ENCODE assay signal across 8 cellular contexts in the genomic region with DNA sequence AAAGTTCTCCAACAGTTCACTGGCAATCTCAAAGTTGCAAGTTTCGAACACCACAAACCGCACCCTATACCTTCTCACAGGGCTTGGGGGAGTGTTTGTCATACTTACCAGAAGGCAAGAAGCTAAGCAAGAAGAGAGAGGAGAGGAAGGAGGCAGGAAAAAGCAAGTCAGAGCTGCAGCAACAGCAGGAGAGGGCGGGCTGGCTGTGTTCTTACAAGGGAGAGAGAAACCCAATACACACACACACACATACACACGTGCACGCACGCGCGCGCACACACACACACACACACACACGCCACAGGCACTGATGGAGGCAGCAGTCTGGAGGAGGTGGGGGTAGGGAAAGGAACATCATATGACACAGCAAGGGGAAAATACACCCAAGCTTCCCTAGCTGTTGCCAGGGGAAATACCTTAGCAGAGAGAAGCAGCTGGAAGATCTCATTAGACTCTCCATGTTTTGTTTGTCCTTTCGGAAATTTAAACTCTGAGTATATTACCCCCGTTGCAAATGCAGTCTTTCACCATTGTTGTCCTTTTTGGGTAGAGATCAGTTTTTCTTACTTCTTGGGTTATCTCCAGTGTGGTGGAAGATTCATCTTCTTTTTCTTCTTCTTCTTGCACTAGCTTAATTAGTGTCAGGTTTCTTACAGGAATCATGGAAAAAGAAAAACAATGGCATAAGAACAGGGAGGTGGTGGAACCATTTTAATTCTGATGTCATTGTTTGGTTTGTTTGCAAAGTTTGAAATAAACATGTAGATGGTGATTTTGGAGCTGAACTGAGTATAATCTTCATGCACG. TPM values are rescaled to one million over a fixed set of nuclear protein-coding genes. Genes with fewer than 3 reads are reported as not detected.
DNase-seq lines count a peak whose midpoint lies in the region; ATAC-seq and TF ChIP-seq lines count a peak whose summit lies in the region.

A gene (minus strand): TSS at position 186 of the 807 bp plus-strand sequence. CDS start 3,099 bp downstream, outside the sequence.

- peak within 1 kb of the TSS; percentile 91 for H3K4me3 Mint-ChIP-seq in activated naive CD8-positive, alpha-beta T cell treated with anti-CD3 and anti-CD28 coated beads, Interleukin-2, amount 10 ng/mL, durations not matched to agents 7 days and 5 days

- H3K36me3 ChIP-seq in BLaER1: peaks cover 18% of the 10 kb centered on the region
- H3K36me3 ChIP-seq in smooth muscle cell (ENCODE audit: low read depth): no peaks in the 10 kb centered on the region

- POLR2A ChIA-PET in activated naive CD8-positive, alpha-beta T cell treated with anti-CD3 and anti-CD28 coated beads, Interleukin-2, amount 10 ng/mL, durations not matched to agents 7 days and 5 days (lab: Charles Lee): interaction anchor here (0.5 to 3.2 kb wide), 13 partner anchors 9 to 167 kb away, joined by 3 to 41 read pairs (median 5); a partner anchor contains a TSS

- peaks cover 76% of the 10 kb centered on the region for H3K4me1 ChIP-seq in BLaER1
- peaks cover 5% of the 10 kb centered on the region for H3K4me1 ChIP-seq in right cardiac atrium (ENCODE audit: control insufficient read depth, insufficient read depth, low read length)
- H3K4me1 ChIP-seq in smooth muscle cell (ENCODE audit: low read depth): peaks cover 7% of the 10 kb centered on the region

- H3K4me3 ChIP-seq in BLaER1 (peak within 1 kb of the TSS; percentile 60), right cardiac atrium (ENCODE audit: low read length) (peak within 1 kb of the TSS; percentile 46), skin epidermis (peak within 1 kb of the TSS in 2 of 7 experiments; percentile 2 to 23), smooth muscle cell (no peak within 1 kb of the TSS)

- WGBS in right cardiac atrium: 14% methylated on average over 13 of the region's 13 CpGs
- WGBS in smooth muscle cell (ENCODE audit: low lambda C conversion rate): 87% methylated on average over 13 of the region's 13 CpGs

- H3K9me3 ChIP-seq in BLaER1 (peaks cover 13% of the 10 kb centered on the region; the same call in 1 of the 2 replicates), right cardiac atrium (ENCODE audit: control insufficient read depth, low read length) (no peaks in the 10 kb centered on the region), smooth muscle cell (replicated peaks; ENCODE audit: low read depth) (no peaks in the 10 kb centered on the region)

- H3K36me3 Mint-ChIP-seq in activated naive CD8-positive, alpha-beta T cell treated with anti-CD3 and anti-CD28 coated beads, Interleukin-2, amount 10 ng/mL, durations not matched to agents 7 days and 5 days: peaks cover 6% of the 10 kb centered on the region

- intact Hi-C loops in right cardiac atrium (cut with DNase I): no loop called here

- peak within 1 kb of the TSS; percentile 69 for H3K9ac ChIP-seq in BLaER1
- H3K9ac ChIP-seq in smooth muscle cell (ENCODE audit: low read depth): no peak within 1 kb of the TSS

- H3K27ac ChIP-seq in BLaER1 (peak within 1 kb of the TSS; percentile 82), right cardiac atrium (ENCODE audit: low read length) (peak within 1 kb of the TSS; percentile 93), skin epidermis (peak within 1 kb of the TSS; percentile 35 to 89 (median 76)), smooth muscle cell (ENCODE audit: low read depth) (no peak within 1 kb of the TSS)

- H3K27me3 Mint-ChIP-seq in activated naive CD8-positive, alpha-beta T cell treated with anti-CD3 and anti-CD28 coated beads, Interleukin-2, amount 10 ng/mL, durations not matched to agents 7 days and 5 days: no peaks in the 10 kb centered on the region

- DNase-seq in SKM-1 (lab: John Stamatoyannopoulos, UW; ENCODE audit: unreplicated experiment) (peak; percentile 52), right cardiac atrium (peak; percentile 68 to 94 (median 70)), smooth muscle cell (lab: John Stamatoyannopoulos, UW; ENCODE audit: unreplicated experiment) (no peak)
- DNase-seq in activated naive CD8-positive, alpha-beta T cell treated with anti-CD3 and anti-CD28 coated beads, Interleukin-2, amount 10 ng/mL, durations not matched to agents 7 days and 5 days: peak; percentile 77

- H4K20me1 ChIP-seq in BLaER1 (no peaks in the 10 kb centered on the region), smooth muscle cell (ENCODE audit: low read depth) (no peaks in the 10 kb centered on the region)

- no peak within 1 kb of the TSS for H2AFZ ChIP-seq in smooth muscle cell (ENCODE audit: low read depth)

- no peak for TF ChIP-seq CTCF in smooth muscle cell (IDR thresholded peaks at IDR 0.05; ENCODE audit: borderline replicate concordance, insufficient read depth, poor library complexity, severe bottlenecking)

- peak within 1 kb of the TSS; percentile 100 for H3K27ac Mint-ChIP-seq in activated naive CD8-positive, alpha-beta T cell treated with anti-CD3 and anti-CD28 coated beads, Interleukin-2, amount 10 ng/mL, durations not matched to agents 7 days and 5 days

- no peaks in the 10 kb centered on the region for H3K9me3 Mint-ChIP-seq in activated naive CD8-positive, alpha-beta T cell treated with anti-CD3 and anti-CD28 coated beads, Interleukin-2, amount 10 ng/mL, durations not matched to agents 7 days and 5 days

- peaks cover 29% of the 10 kb centered on the region for H3K4me1 Mint-ChIP-seq in activated naive CD8-positive, alpha-beta T cell treated with anti-CD3 and anti-CD28 coated beads, Interleukin-2, amount 10 ng/mL, durations not matched to agents 7 days and 5 days

- peak; percentile 55 for ATAC-seq in GM19328 (IDR thresholded peaks at IDR 0.05; ENCODE audit: unreplicated experiment)
- peak; percentile 79 for ATAC-seq in HG03432 (IDR thresholded peaks at IDR 0.05; ENCODE audit: unreplicated experiment)
- peak; percentile 91 for ATAC-seq in activated naive CD8-positive, alpha-beta T cell treated with anti-CD3 and anti-CD28 coated beads, Interleukin-2, amount 10 ng/mL, durations not matched to agents 7 days and 5 days (ENCODE audit: low read depth)
- peak; percentile 80 to 83 for ATAC-seq in right cardiac atrium

- H3K4me2 ChIP-seq in BLaER1: peak within 1 kb of the TSS; percentile 94
- no peak within 1 kb of the TSS for H3K4me2 ChIP-seq in smooth muscle cell

- H3K79me2 ChIP-seq in smooth muscle cell (ENCODE audit: low read depth): no peaks in the 10 kb centered on the region

- H3F3A ChIP-seq in smooth muscle cell (ENCODE audit: low read depth): no peaks in the 10 kb centered on the region

- H3K27me3 ChIP-seq in BLaER1 (no peaks in the 10 kb centered on the region), right cardiac atrium (ENCODE audit: control insufficient read depth, insufficient read depth) (no peaks in the 10 kb centered on the region), smooth muscle cell (ENCODE audit: low read depth) (no peaks in the 10 kb centered on the region)

RNA-seq across cellular contexts. Expression of the gene that starts here (rescaled TPM):
- under 1 TPM; 0.62 to 0.69 TPM for total RNA-seq in activated naive CD8-positive, alpha-beta T cell treated with anti-CD3 and anti-CD28 coated beads, Interleukin-2, amount 10 ng/mL, durations not matched to agents 7 days and 5 days
- total RNA-seq in right cardiac atrium (100 to 1,000 TPM in 2 of 4 donors, 10 to 100 TPM in 2; 66.0 to 136 (median 103) TPM), smooth muscle cell (not detected in 2 replicates)
- polyA plus RNA-seq in right cardiac atrium (48.7 TPM), smooth muscle cell (not detected in 2 replicates)

Comparison
In these comparisons a context has a peak if more than half of its experiments do, and no peak if none do; other contexts are left out.
1. RNA of the gene that starts here (total RNA-seq): 66.0 to 136 TPM in right cardiac atrium; 0.62 to 0.69 TPM in activated naive CD8-positive, alpha-beta T cell treated with anti-CD3 and anti-CD28 coated beads, Interleukin-2, amount 10 ng/mL, durations not matched to agents 7 days and 5 days and not detected in smooth muscle cell; every median in the first group is over 10 times any median in the second.
2. RNA of the gene that starts here (polyA plus RNA-seq): 48.7 TPM in right cardiac atrium (single experiment); not detected in smooth muscle cell; every median in the first group is over 10 times any median in the second.
3. Peak in DNase-seq and ATAC-seq in activated naive CD8-positive, alpha-beta T cell treated with anti-CD3 and anti-CD28 coated beads, Interleukin-2, amount 10 ng/mL, durations not matched to agents 7 days and 5 days; RNA of the gene not detected or under 1 TPM.
4. Peak in every context shown above with its lines, with median percentiles within 50 percentile points of each other: ATAC-seq.